ENCODE assay signal across 8 cellular contexts in the genomic region with DNA sequence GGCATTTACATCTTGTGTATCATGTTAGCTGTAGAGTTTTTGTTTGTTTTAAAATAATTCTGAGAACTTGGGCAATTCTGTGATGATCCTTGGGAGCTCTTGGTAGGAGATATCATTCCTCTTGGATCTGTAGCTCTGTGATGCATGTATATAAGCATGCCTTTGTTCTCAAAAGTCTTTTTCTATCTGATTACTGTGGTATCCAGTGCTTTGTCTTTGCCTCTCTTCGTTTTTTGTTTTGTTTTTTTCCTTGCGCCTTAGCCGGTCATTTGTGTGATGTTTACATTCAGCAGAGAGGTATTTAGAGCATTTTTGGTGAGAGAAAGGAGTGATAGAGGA.
A peak's percentile ranks its signal among the peaks of the same experiment; 100 is the strongest.
DNase-seq lines count a peak whose midpoint lies in the region; ATAC-seq and TF ChIP-seq lines count a peak whose summit lies in the region.

No MANE protein-coding gene starts in this region.

- ATAC-seq in natural killer cell treated with Interleukin-12 subunit alpha and Interleukin-12 subunit beta and Interleukin-15 and Interleukin-18, amount 100 ng/mL, for 72 hours, result no peak

- 0% methylated on average over 3 of the region's 3 CpGs for WGBS in ectodermal cell, 2 experiments

- H3K4me1 ChIP-seq in BE2C (peaks cover 23% of the 10 kb centered on the region), HUES6 (ENCODE audit: control insufficient read depth, insufficient read depth, low read length) (peaks cover 21% of the 10 kb centered on the region), ectodermal cell (ENCODE audit: control insufficient read depth, insufficient read depth, low read length) (peaks cover 21% of the 10 kb centered on the region)

- H3K4me3 Mint-ChIP-seq in natural killer cell treated with Interleukin-12 subunit alpha and Interleukin-12 subunit beta and Interleukin-15 and Interleukin-18, amount 100 ng/mL, for 72 hours, result peak overlapping the region; percentile 94

- H3K27me3 ChIP-seq in BE2C, result no peaks in the 10 kb centered on the region
- H3K27me3 ChIP-seq in HUES6 (ENCODE audit: control insufficient read depth, insufficient read depth, low read length), result no peaks in the 10 kb centered on the region; the same call in 1 of the 2 replicates
- no peaks in the 10 kb centered on the region for H3K27me3 ChIP-seq in ectodermal cell (ENCODE audit: control insufficient read depth, insufficient read depth, low read length, poor library complexity, severe bottlenecking)

- H3K36me3 ChIP-seq in BE2C (no peaks in the 10 kb centered on the region), HUES6 (ENCODE audit: control insufficient read depth, insufficient read depth, low read length) (no peaks in the 10 kb centered on the region), ectodermal cell (ENCODE audit: control insufficient read depth, insufficient read depth, low read length) (no peaks in the 10 kb centered on the region)

- H3K27ac Mint-ChIP-seq in natural killer cell treated with Interleukin-12 subunit alpha and Interleukin-12 subunit beta and Interleukin-15 and Interleukin-18, amount 100 ng/mL, for 72 hours, result peak overlapping the region; percentile 87 to 92

- peaks cover 7% of the 10 kb centered on the region for H3K9me3 Mint-ChIP-seq in natural killer cell treated with Interleukin-12 subunit alpha and Interleukin-12 subunit beta and Interleukin-15 and Interleukin-18, amount 100 ng/mL, for 72 hours

- H3K4me1 Mint-ChIP-seq in natural killer cell treated with Interleukin-12 subunit alpha and Interleukin-12 subunit beta and Interleukin-15 and Interleukin-18, amount 100 ng/mL, for 72 hours (ENCODE audit: low read depth in 2 of 2), result peaks cover 31 to 38% of the 10 kb centered on the region in 2 donors

- H3K9ac ChIP-seq in HUES6 (ENCODE audit: low read length), result peak overlapping the region; percentile 0

- H3K27me3 Mint-ChIP-seq in natural killer cell treated with Interleukin-12 subunit alpha and Interleukin-12 subunit beta and Interleukin-15 and Interleukin-18, amount 100 ng/mL, for 72 hours, result no peaks in the 10 kb centered on the region

- TF ChIP-seq CTCF in BE2C (IDR thresholded peaks at IDR 0.05; ENCODE audit: low read depth, low read length), result no peak

- H3K4me3 ChIP-seq in BE2C (ENCODE audit: low read depth, low read length), result peak overlapping the region; percentile 92
- H3K4me3 ChIP-seq in HUES6 (ENCODE audit: low read depth, low read length), result peak overlapping the region; percentile 76
- peak overlapping the region; percentile 76 for H3K4me3 ChIP-seq in ectodermal cell (ENCODE audit: insufficient read depth, low read depth, low read length)

- DNase-seq in BE2C, result no peak
- DNase-seq in natural killer cell treated with Interleukin-12 subunit alpha and Interleukin-12 subunit beta and Interleukin-15 and Interleukin-18, amount 100 ng/mL, for 72 hours (ENCODE audit: low spot score), result no peak
- DNase-seq in OCI-M1 (lab: John Stamatoyannopoulos, UW), result no peak
- DNase-seq in cortex of kidney (lab: John Stamatoyannopoulos, UW), result no peak
- DNase-seq in OCI-M2 (lab: John Stamatoyannopoulos, UW; ENCODE audit: unreplicated experiment), result no peak
- DNase-seq in cerebellar nuclear complex (lab: John Stamatoyannopoulos, UW), result no peak

- H3K9me3 ChIP-seq in BE2C, result no peaks in the 10 kb centered on the region
- no peaks in the 10 kb centered on the region for H3K9me3 ChIP-seq in HUES6 (ENCODE audit: control insufficient read depth, insufficient read depth, low read depth, low read length)
- H3K9me3 ChIP-seq in ectodermal cell (ENCODE audit: control insufficient read depth, low read length), result no peaks in the 10 kb centered on the region

- H3K36me3 Mint-ChIP-seq in natural killer cell treated with Interleukin-12 subunit alpha and Interleukin-12 subunit beta and Interleukin-15 and Interleukin-18, amount 100 ng/mL, for 72 hours, result peaks cover 12% of the 10 kb centered on the region

- H3K27ac ChIP-seq in HUES6 (ENCODE audit: low read depth, low read length), result peak overlapping the region; percentile 13; the same call in 1 of the 2 replicates
- peak overlapping the region; percentile 91 for H3K27ac ChIP-seq in ectodermal cell (ENCODE audit: insufficient read depth, low read depth, low read length, poor library complexity, severe bottlenecking)
